Comparison of ENCODE assay signal across 23 cellular contexts in genomic region chrY:8809076-8809475, GRCh38.
"Had no signal": no experiment of that assay in that cellular context is flagged by ENCODE, and none has a peak within 500 bp of the region (broad histone marks: within the 10 kb centered on the region; RNA-seq: fewer than 3 reads in every experiment).

No MANE protein-coding gene starts in this region.

- DNase-seq: cortex of kidney; effector memory CD8-positive, alpha-beta T cell; foreskin fibroblast; gastrocnemius medialis; heart left ventricle; kidney; left lung; mesenchymal stem cell; naive thymus-derived CD4-positive, alpha-beta T cell; nucleus accumbens; stimulated activated CD4-positive, alpha-beta T cell treated with anti-CD3 and anti-CD28 coated beads, Interleukin-2, amount 100 ng/mL, for 24 hours; stimulated activated CD4-positive, alpha-beta T cell treated with anti-CD3 and anti-CD28 coated beads, Interleukin-4, amount 100 ng/mL, for 24 hours; stimulated activated naive CD4-positive, alpha-beta T cell treated with Interleukin-2 at 50 U/mL for 16 hours; stomach; thyroid gland; trophoblast cell had no signal

- H3K27me3 ChIP-seq: gastrocnemius medialis, heart left ventricle, hepatocyte, left lung, right atrium auricular region, stomach, thyroid gland, vagina had no signal

- H3K9me3 ChIP-seq: gastrocnemius medialis, heart left ventricle, left lung, mucosa of descending colon, prostate gland, right atrium auricular region, stomach, thyroid gland, vagina had no signal

- H3K27ac ChIP-seq: gastrocnemius medialis, heart left ventricle, hepatocyte, left lung, prostate gland, right atrium auricular region, stomach, thyroid gland, vagina had no signal

- ATAC-seq: effector memory CD8-positive, alpha-beta T cell; gastrocnemius medialis; heart left ventricle; left lung; mucosa of descending colon; naive thymus-derived CD4-positive, alpha-beta T cell; sciatic nerve; stimulated activated effector memory CD8-positive, alpha-beta T cell treated with anti-CD3 and anti-CD28 coated beads, Interleukin-12 subunit alpha, Interleukin-12 subunit beta, amount 100 ng/mL, for 72 hours had no signal

- H3K4me1 ChIP-seq: gastrocnemius medialis, heart left ventricle, left lung, prostate gland, right atrium auricular region, stomach, thyroid gland, vagina had no signal

- H3K36me3 ChIP-seq: gastrocnemius medialis, heart left ventricle, left lung, prostate gland, right atrium auricular region, stomach, thyroid gland, vagina had no signal

- H3K4me3 ChIP-seq: gastrocnemius medialis, heart left ventricle, hepatocyte, left lung, mucosa of descending colon, prostate gland, right atrium auricular region, stomach, thyroid gland, vagina had no signal
